8 cellular contexts compared by ENCODE assay signal in genomic region chr14:68392393-68393085, GRCh38.
DNase-seq lines count a peak whose midpoint lies in the region; ATAC-seq and TF ChIP-seq lines count a peak whose summit lies in the region.

No MANE protein-coding gene starts in this region.

- H3K27me3 ChIP-seq in breast epithelium (no peaks in the 10 kb centered on the region), lung (ENCODE audit: control insufficient read depth, insufficient read depth) (no peaks in the 10 kb centered on the region), stomach smooth muscle (ENCODE audit: control insufficient read depth in 1 of 2, insufficient read depth in 2 of 2, low read length in 2 of 2) (no peaks in the 10 kb centered on the region), foreskin keratinocyte (no peaks in the 10 kb centered on the region)

- H3K4me3 ChIP-seq in NB4 (ENCODE audit: low read depth, low read length) (no peak overlapping the region), breast epithelium (no peak overlapping the region), lung (no peak overlapping the region), stomach smooth muscle (ENCODE audit: low read length in 2 of 2) (peak overlapping the region in 1 of 2 donors; percentile 17)

- TF ChIP-seq CTCF in NB4 (IDR thresholded peaks at IDR 0.05; ENCODE audit: low read depth, low read length), result no peak
- peak in 1 of 3 donors; percentile 6 for TF ChIP-seq CTCF in breast epithelium (IDR thresholded peaks at IDR 0.05)
- TF ChIP-seq CTCF in lung (IDR thresholded peaks at IDR 0.05; ENCODE audit: control extremely low read depth, extremely low read depth), result no peak
- TF ChIP-seq CTCF in foreskin keratinocyte (conservative IDR thresholded peaks at IDR 0.05), result no peak

- 39 to 40% methylated on average over 7 of the region's 7 CpGs for WGBS in lung, 2 donors

- peaks cover 10 to 53% of the 10 kb centered on the region in 2 donors for H3K4me1 ChIP-seq in breast epithelium
- peaks cover 9 to 11% of the 10 kb centered on the region in 2 donors for H3K4me1 ChIP-seq in lung (ENCODE audit: control insufficient read depth in 2 of 2, insufficient read depth in 2 of 2, low read length in 2 of 2)
- peaks cover 57% of the 10 kb centered on the region for H3K4me1 ChIP-seq in stomach smooth muscle (ENCODE audit: control insufficient read depth, insufficient read depth, low read length)
- H3K4me1 ChIP-seq in foreskin keratinocyte, result no peaks in the 10 kb centered on the region

- H3K9me3 ChIP-seq in breast epithelium (no peaks in the 10 kb centered on the region), lung (ENCODE audit: control insufficient read depth in 2 of 2, insufficient read depth in 1 of 2, low read length in 1 of 2) (no peaks in the 10 kb centered on the region), stomach smooth muscle (ENCODE audit: control insufficient read depth in 2 of 2, low read length in 2 of 2) (no peaks in the 10 kb centered on the region)

- intact Hi-C loops in breast epithelium (cut with DNase I; ENCODE audit: low total_unique reads), result no loop called here

- peak; percentile 34 for DNase-seq in NB4 (ENCODE audit: low read depth)
- DNase-seq in breast epithelium (ENCODE audit: low spot score in 2 of 2), result peak in 1 of 2 donors; percentile 52
- DNase-seq in lung (ENCODE audit: low spot score), result peak; percentile 55
- DNase-seq in NCI-H526 (lab: John Stamatoyannopoulos, UW), result no peak
- DNase-seq in stimulated activated CD4-positive, alpha-beta T cell treated with anti-CD3 and anti-CD28 coated beads, Interleukin-1b, Interleukin-23, amount 100 ng/mL, for 48 hours, result no peak
- no peak for DNase-seq in foreskin keratinocyte

- peak overlapping the region; percentile 93 to 94 for H3K27ac ChIP-seq in breast epithelium
- H3K27ac ChIP-seq in lung (ENCODE audit: low read depth in 1 of 2, low read length in 1 of 2), result peak overlapping the region; percentile 46 to 50
- H3K27ac ChIP-seq in stomach smooth muscle (ENCODE audit: low read length), result peak overlapping the region; percentile 59
- H3K27ac ChIP-seq in foreskin keratinocyte, result no peak overlapping the region

- no peak overlapping the region for H3K9ac ChIP-seq in stomach smooth muscle (ENCODE audit: low read length in 2 of 2)

- ATAC-seq in lung (ENCODE audit: insufficient read depth, low FRiP score) (peak; percentile 20), HG03354 (IDR thresholded peaks at IDR 0.05; ENCODE audit: poor library complexity, severe bottlenecking, unreplicated experiment) (no peak), foreskin keratinocyte (no peak)

- H3K36me3 ChIP-seq in breast epithelium, result no peaks in the 10 kb centered on the region
- H3K36me3 ChIP-seq in lung (ENCODE audit: control insufficient read depth in 2 of 2, insufficient read depth in 2 of 2, low read length in 2 of 2), result no peaks in the 10 kb centered on the region
- no peaks in the 10 kb centered on the region for H3K36me3 ChIP-seq in stomach smooth muscle (ENCODE audit: control insufficient read depth in 2 of 2, insufficient read depth in 2 of 2, low read length in 2 of 2)

- TF ChIP-seq POLR2A in NB4 (IDR thresholded peaks at IDR 0.05; ENCODE audit: extremely low read depth, insufficient read length) (no peak), breast epithelium (IDR thresholded peaks at IDR 0.05) (no peak)

Comparison
In these comparisons a context has a peak if more than half of its experiments do, and no peak if none do; other contexts are left out.
1. DNase-seq: peak in NB4 (single experiment) and lung (single experiment); none in NCI-H526 (0 of 2), stimulated activated CD4-positive, alpha-beta T cell treated with anti-CD3 and anti-CD28 coated beads, Interleukin-1b, Interleukin-23, amount 100 ng/mL, for 48 hours (single experiment) and foreskin keratinocyte (0 of 2).